Comparison of ENCODE assay signal across 31 cellular contexts in genomic region chr16:86110726-86111125, GRCh38.
"Had no signal": no experiment of that assay in that cellular context is flagged by ENCODE, and none has a peak within 500 bp of the region (broad histone marks: within the 10 kb centered on the region; RNA-seq: fewer than 3 reads in every experiment).

No MANE protein-coding gene starts in this region.

- H3K4me1 Mint-ChIP-seq: activated CD4-positive, alpha-beta T cell treated with anti-CD3 and anti-CD28 coated beads for 36 hours; activated CD4-positive, alpha-beta T cell treated with anti-CD3 and anti-CD28 coated beads, Interleukin-2, amount 10 ng/mL, durations not matched to agents 24 days and 14 days; activated CD8-positive, alpha-beta memory T cell treated with anti-CD3 and anti-CD28 coated beads, Interleukin-2, amount 10 ng/mL, durations not matched to agents 7 days and 5 days; central memory CD8-positive, alpha-beta T cell; T-helper 17 cell had no signal

- DNase-seq: activated CD4-positive, alpha-beta memory T cell treated with anti-CD3 and anti-CD28 coated beads for 36 hours; activated CD4-positive, alpha-beta T cell treated with anti-CD3 and anti-CD28 coated beads for 36 hours; activated CD4-positive, alpha-beta T cell treated with anti-CD3 and anti-CD28 coated beads, Interleukin-2, amount 10 ng/mL, durations not matched to agents 24 days and 14 days; activated CD4-positive, CD25-positive, alpha-beta regulatory T cell; activated CD4-positive, CD25-positive, alpha-beta regulatory T cell treated with anti-CD3 and anti-CD28 coated beads, Interleukin-2, amount 50 U/mL, for 72 hours; activated CD8-positive, alpha-beta memory T cell treated with anti-CD3 and anti-CD28 coated beads, Interleukin-2, amount 10 ng/mL, durations not matched to agents 7 days and 5 days; activated CD8-positive, alpha-beta memory T cell treated with anti-CD3 and anti-CD28 coated beads, Interleukin-2, amount 50 U/mL, for 4 hours; activated CD8-positive, alpha-beta T cell treated with anti-CD3 and anti-CD28 coated beads, Interleukin-2, amount 10 ng/mL, durations not matched to agents 7 days and 5 days; activated gamma-delta T cell treated with Interleukin-2 at 50 U/mL for 16 hours; activated naive CD4-positive, alpha-beta T cell treated with anti-CD3 and anti-CD28 coated beads, Interleukin-2, amount 50 U/mL, for 16 hours; activated naive CD4-positive, alpha-beta T cell treated with Interleukin-2 at 50 U/mL for 16 hours; activated T-cell treated with anti-CD3 and anti-CD28 coated beads, Interleukin-2, amount 50 U/mL, for 1 hour; activated T-cell treated with anti-CD3 and anti-CD28 coated beads, Interleukin-2, amount 50 U/mL, for 48 hours; amniotic stem cell; anterior cingulate cortex; brain microvascular endothelial cell; cortex of kidney; dermis blood vessel endothelial cell; effector CD4-positive, alpha-beta T cell; effector memory CD8-positive, alpha-beta T cell; erythroblast; foreskin keratinocyte; T-helper 1 cell; T-helper 17 cell; T1000 had no signal

- H3K36me3 Mint-ChIP-seq: activated CD4-positive, alpha-beta memory T cell treated with anti-CD3 and anti-CD28 coated beads for 36 hours; activated CD8-positive, alpha-beta memory T cell treated with anti-CD3 and anti-CD28 coated beads, Interleukin-2, amount 10 ng/mL, durations not matched to agents 7 days and 5 days; activated naive CD8-positive, alpha-beta T cell had no signal

- H3K27me3 Mint-ChIP-seq: activated CD4-positive, alpha-beta T cell treated with anti-CD3 and anti-CD28 coated beads, Interleukin-2, amount 10 ng/mL, durations not matched to agents 24 days and 14 days; activated CD8-positive, alpha-beta memory T cell treated with anti-CD3 and anti-CD28 coated beads, Interleukin-2, amount 10 ng/mL, durations not matched to agents 7 days and 5 days had no signal

- H3K9me3 Mint-ChIP-seq: activated CD4-positive, alpha-beta memory T cell treated with anti-CD3 and anti-CD28 coated beads for 36 hours; activated CD4-positive, alpha-beta T cell treated with anti-CD3 and anti-CD28 coated beads, Interleukin-2, amount 10 ng/mL, durations not matched to agents 24 days and 14 days; activated T-helper 1 cell treated with anti-CD3 and anti-CD28 coated beads, Interleukin-12 subunit alpha, Interleukin-12 subunit beta, Interleukin-2, Interleukin-4 antibody, amounts not matched to agents 30 ng/mL and 10 ng/mL and 1 ng/mL, durations not matched to agents 14 hours and 24 hours and 36 hours; activated T-helper 2 cell treated with anti-CD3 and anti-CD28 coated beads, Interferon-gamma antibody, Interleukin-2, Interleukin-4, amounts not matched to agents 10 μg/mL and 5 μg/mL and 100 μg/mL, durations not matched to agents 14 hours and 24 hours and 36 hours; central memory CD8-positive, alpha-beta T cell; T-helper 2 cell treated with Interferon-gamma antibody and Interleukin-4, amounts not matched to agents 5 μg/mL and 100 μg/mL, for 36 hours had no signal

- ATAC-seq: activated CD4-positive, alpha-beta T cell treated with anti-CD3 and anti-CD28 coated beads for 36 hours; activated CD8-positive, alpha-beta memory T cell treated with anti-CD3 and anti-CD28 coated beads, Interleukin-2, amount 10 ng/mL, durations not matched to agents 7 days and 5 days; activated CD8-positive, alpha-beta T cell treated with anti-CD3 and anti-CD28 coated beads, Interleukin-2, amount 10 ng/mL, durations not matched to agents 7 days and 5 days; effector memory CD8-positive, alpha-beta T cell; foreskin keratinocyte; gastroesophageal sphincter; T-helper 17 cell had no signal

- H3K4me3 Mint-ChIP-seq: activated CD4-positive, alpha-beta memory T cell treated with anti-CD3 and anti-CD28 coated beads for 36 hours; activated CD4-positive, alpha-beta T cell treated with anti-CD3 and anti-CD28 coated beads for 36 hours; activated CD4-positive, alpha-beta T cell treated with anti-CD3 and anti-CD28 coated beads, Interleukin-2, amount 10 ng/mL, durations not matched to agents 24 days and 14 days; activated CD8-positive, alpha-beta memory T cell treated with anti-CD3 and anti-CD28 coated beads, Interleukin-2, amount 10 ng/mL, durations not matched to agents 7 days and 5 days; activated CD8-positive, alpha-beta T cell treated with anti-CD3 and anti-CD28 coated beads, Interleukin-2, amount 10 ng/mL, durations not matched to agents 7 days and 5 days; activated naive CD8-positive, alpha-beta T cell; activated T-helper 1 cell treated with anti-CD3 and anti-CD28 coated beads, Interleukin-12 subunit alpha, Interleukin-12 subunit beta, Interleukin-2, Interleukin-4 antibody, amounts not matched to agents 30 ng/mL and 10 ng/mL and 1 ng/mL, durations not matched to agents 14 hours and 24 hours and 36 hours; central memory CD8-positive, alpha-beta T cell; effector memory CD8-positive, alpha-beta T cell; T-helper 17 cell; T-helper 2 cell treated with Interferon-gamma antibody and Interleukin-4, amounts not matched to agents 5 μg/mL and 100 μg/mL, for 36 hours had no signal

- H3K27ac Mint-ChIP-seq: activated CD4-positive, alpha-beta memory T cell treated with anti-CD3 and anti-CD28 coated beads for 36 hours; activated CD4-positive, alpha-beta T cell treated with anti-CD3 and anti-CD28 coated beads for 36 hours; activated CD4-positive, alpha-beta T cell treated with anti-CD3 and anti-CD28 coated beads, Interleukin-2, amount 10 ng/mL, durations not matched to agents 24 days and 14 days; activated CD8-positive, alpha-beta memory T cell treated with anti-CD3 and anti-CD28 coated beads, Interleukin-2, amount 10 ng/mL, durations not matched to agents 7 days and 5 days; activated CD8-positive, alpha-beta T cell treated with anti-CD3 and anti-CD28 coated beads, Interleukin-2, amount 10 ng/mL, durations not matched to agents 7 days and 5 days; activated naive CD8-positive, alpha-beta T cell; activated T-helper 1 cell treated with anti-CD3 and anti-CD28 coated beads, Interleukin-12 subunit alpha, Interleukin-12 subunit beta, Interleukin-2, Interleukin-4 antibody, amounts not matched to agents 30 ng/mL and 10 ng/mL and 1 ng/mL, durations not matched to agents 14 hours and 24 hours and 36 hours; activated T-helper 2 cell treated with anti-CD3 and anti-CD28 coated beads, Interferon-gamma antibody, Interleukin-2, Interleukin-4, amounts not matched to agents 10 μg/mL and 5 μg/mL and 100 μg/mL, durations not matched to agents 14 hours and 24 hours and 36 hours; effector memory CD8-positive, alpha-beta T cell; T-helper 17 cell; T-helper 2 cell treated with Interferon-gamma antibody and Interleukin-4, amounts not matched to agents 5 μg/mL and 100 μg/mL, for 36 hours had no signal
